In the genomic region with DNA sequence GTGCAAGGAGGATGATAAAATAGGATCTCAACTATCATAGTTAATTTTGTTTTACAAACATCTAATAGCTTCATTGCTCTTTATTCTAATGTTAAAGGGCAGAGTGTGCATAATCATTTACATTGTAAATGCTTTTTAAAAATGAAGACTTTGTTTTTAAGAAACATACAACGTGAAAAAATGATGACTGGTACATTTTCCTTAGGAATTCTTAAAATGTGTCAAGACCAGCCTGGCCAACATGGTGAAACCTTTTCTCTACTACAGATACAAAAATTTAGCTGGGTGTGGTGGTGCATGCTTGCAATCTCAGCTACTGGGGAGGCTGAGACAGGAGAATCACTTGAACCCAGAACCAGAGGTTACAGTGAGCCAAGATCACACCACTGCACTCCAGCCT, we compare ENCODE assay signal across 30 cellular contexts.
"Had no signal": no experiment of that assay in that cellular context is flagged by ENCODE, and none has a peak within 500 bp of the region (broad histone marks: within the 10 kb centered on the region; RNA-seq: fewer than 3 reads in every experiment).

No MANE protein-coding gene starts in this region.

- H3K4me1 ChIP-seq: lower lobe of right lung, pancreas, prostate gland, sigmoid colon, transverse colon, upper lobe of right lung had no signal

- H3K27me3 ChIP-seq: pancreas, sigmoid colon, transverse colon, upper lobe of right lung had no signal

- H3K27ac Mint-ChIP-seq: naive thymus-derived CD8-positive, alpha-beta T cell; stimulated activated memory B cell treated with anti-CD40 and anti-IgM and Interleukin-4, amounts not matched to agents 10 μg/mL and 1 μg/mL and 100 μg/mL, for 72 hours; stimulated activated naive CD8-positive, alpha-beta T cell treated with anti-CD3 and anti-CD28 coated beads, Interleukin-15, amount 100 ng/mL, for 72 hours had no signal

- H3K4me3 ChIP-seq: lower lobe of right lung, pancreas, prostate gland, sigmoid colon, smooth muscle cell, transverse colon, upper lobe of right lung had no signal

- H3K9me3 ChIP-seq: lower lobe of right lung, pancreas, prostate gland, sigmoid colon, transverse colon, upper lobe of right lung had no signal

- ATAC-seq: left cardiac atrium; left lobe of liver; lower lobe of right lung; naive thymus-derived CD8-positive, alpha-beta T cell; pancreas; right cardiac atrium; stimulated activated memory B cell treated with anti-CD40 and anti-IgM and Interleukin-4, amounts not matched to agents 10 μg/mL and 1 μg/mL and 100 μg/mL, for 72 hours; stimulated activated naive CD8-positive, alpha-beta T cell treated with anti-CD3 and anti-CD28 coated beads, Interleukin-15, amount 100 ng/mL, for 72 hours; upper lobe of right lung had no signal

- H3K36me3 ChIP-seq: lower lobe of right lung, pancreas, prostate gland, sigmoid colon, transverse colon, upper lobe of right lung had no signal

- H3K4me1 Mint-ChIP-seq: naive thymus-derived CD8-positive, alpha-beta T cell; nephron; stimulated activated memory B cell treated with anti-CD40 and anti-IgM and Interleukin-4, amounts not matched to agents 10 μg/mL and 1 μg/mL and 100 μg/mL, for 72 hours; stimulated activated naive CD8-positive, alpha-beta T cell treated with anti-CD3 and anti-CD28 coated beads, Interleukin-15, amount 100 ng/mL, for 72 hours had no signal

- H3K4me3 Mint-ChIP-seq: naive thymus-derived CD8-positive, alpha-beta T cell; nephron; neural crest cell; stimulated activated memory B cell treated with anti-CD40 and anti-IgM and Interleukin-4, amounts not matched to agents 10 μg/mL and 1 μg/mL and 100 μg/mL, for 72 hours; stimulated activated naive CD8-positive, alpha-beta T cell treated with anti-CD3 and anti-CD28 coated beads, Interleukin-15, amount 100 ng/mL, for 72 hours had no signal

- H3K27me3 Mint-ChIP-seq: stimulated activated memory B cell treated with anti-CD40 and anti-IgM and Interleukin-4, amounts not matched to agents 10 μg/mL and 1 μg/mL and 100 μg/mL, for 72 hours; stimulated activated naive CD8-positive, alpha-beta T cell treated with anti-CD3 and anti-CD28 coated beads, Interleukin-15, amount 100 ng/mL, for 72 hours had no signal

- H3K36me3 Mint-ChIP-seq: naive thymus-derived CD8-positive, alpha-beta T cell; stimulated activated memory B cell treated with anti-CD40 and anti-IgM and Interleukin-4, amounts not matched to agents 10 μg/mL and 1 μg/mL and 100 μg/mL, for 72 hours had no signal

- H3K27ac ChIP-seq: lower lobe of right lung, pancreas, prostate gland, sigmoid colon, transverse colon, upper lobe of right lung had no signal

- FAIRE-seq: keratinocyte, pancreas, urothelium cell line had no signal

- H3K9me3 Mint-ChIP-seq: nephron; stimulated activated naive CD8-positive, alpha-beta T cell treated with anti-CD3 and anti-CD28 coated beads, Interleukin-15, amount 100 ng/mL, for 72 hours had no signal

- H3K4me2 ChIP-seq: smooth muscle cell had no signal

- DNase-seq: hippocampal formation; kidney glomerular epithelial cell; left cardiac atrium; lower lobe of right lung; mammary epithelial cell; mesenchymal stem cell; naive thymus-derived CD8-positive, alpha-beta T cell; nucleus accumbens; pancreas; posterior cingulate gyrus; retina; right cardiac atrium; sigmoid colon; stimulated activated CD4-positive, alpha-beta T cell treated with anti-CD3 and anti-CD28 coated beads, Interleukin-1b, Interleukin-23, amount 100 ng/mL, for 48 hours; stimulated activated CD4-positive, alpha-beta T cell treated with anti-CD3 and anti-CD28 coated beads, Interleukin-2, amount 100 ng/mL, for 48 hours; stimulated activated CD4-positive, alpha-beta T cell treated with anti-CD3 and anti-CD28 coated beads, Interleukin-4, amount 100 ng/mL, for 4 hours; stimulated activated CD8-positive, alpha-beta memory T cell treated with anti-CD3 and anti-CD28 coated beads, Interleukin-4, amount 100 ng/mL, for 48 hours; stimulated activated naive CD4-positive, alpha-beta T cell treated with Interleukin-2 at 50 U/mL for 16 hours; stimulated activated naive CD8-positive, alpha-beta T cell treated with anti-CD3 and anti-CD28 coated beads, Interleukin-15, amount 100 ng/mL, for 72 hours; substantia nigra; transverse colon; upper lobe of right lung had no signal
